ENCODE assay signal across 18 cellular contexts in the genomic region with DNA sequence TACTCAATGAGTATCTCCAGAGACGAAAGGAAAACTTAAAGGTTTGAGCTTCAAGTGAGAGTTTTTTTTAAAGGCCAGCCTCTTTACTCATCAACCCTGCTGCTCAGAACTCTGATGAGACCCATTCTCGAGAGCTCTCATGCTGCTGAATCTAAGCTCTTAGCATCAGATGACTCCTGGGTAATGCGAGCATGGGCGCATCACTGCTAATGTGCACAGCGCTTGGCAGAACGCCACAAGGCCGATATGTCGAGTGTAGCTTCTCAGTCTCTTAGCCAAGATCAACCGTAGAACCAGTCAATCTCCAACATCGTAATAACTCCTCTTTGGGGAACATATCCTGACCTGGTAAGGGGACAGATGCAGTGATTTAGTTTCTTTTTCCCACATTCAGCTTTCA. TPM values are rescaled to one million over a fixed set of nuclear protein-coding genes. Genes with fewer than 3 reads are reported as not detected.
DNase-seq lines count a peak whose midpoint lies in the region; ATAC-seq and TF ChIP-seq lines count a peak whose summit lies in the region.
"Had no signal": no experiment of that assay in that cellular context is flagged by ENCODE, and none has a peak within 500 bp of the region (broad histone marks: within the 10 kb centered on the region; RNA-seq: fewer than 3 reads in every experiment).

No MANE protein-coding gene starts in this region.

- no peak overlapping the region for H3K27ac ChIP-seq in HEK293 (ENCODE audit: extremely low read depth, low read depth, low read length)
- H3K27ac ChIP-seq: parathyroid adenoma, RWPE1, suprapubic skin, WERI-Rb-1 had no signal

- TF ChIP-seq CTCF in HEK293 (tag by site-specific recombination; IDR thresholded peaks at IDR 0.05) = no peak
- TF ChIP-seq CTCF in fibroblast of mammary gland (conservative IDR thresholded peaks at IDR 0.05; ENCODE audit: control insufficient read depth, insufficient read depth, low read depth, low read length) = no peak
- no peak for TF ChIP-seq CTCF in Calu3 (IDR thresholded peaks at IDR 0.05; ENCODE audit: unreplicated experiment)

- H3K36me3 Mint-ChIP-seq in Calu3 (ENCODE audit: insufficient read depth, unreplicated experiment) = no peaks in the 10 kb centered on the region
- no peaks in the 10 kb centered on the region for H3K36me3 Mint-ChIP-seq in activated T-cell treated with anti-CD3 and anti-CD28 coated beads, Interleukin-2, amount 50 U/mL, for 24 hours (ENCODE audit: low read depth)
- H3K36me3 Mint-ChIP-seq: activated naive CD8-positive, alpha-beta T cell; naive B cell had no signal

- no TSS peak for BruUV-seq in Calu3 (replicated peaks; lab: Mats Ljungman, UMichigan)

- no peak for ATAC-seq in sciatic nerve
- ATAC-seq: esophagus mucosa had no signal

- CTCF ChIA-PET in HEK293 (lab: Yijun Ruan, JAX) = no interaction called here
- CTCF ChIA-PET in Calu3 (lab: Charles Lee) = interaction anchor here (0.5 kb wide), 1 partner anchor 211 kb away, joined by 3 read pairs; no protein-coding TSS in a partner anchor

- POLR2A ChIA-PET in HEK293 (lab: Yijun Ruan, JAX) = no interaction called here

- no peak overlapping the region for H3K4me3 ChIP-seq in HEK293 (ENCODE audit: low read depth, low read length)
- H3K4me3 ChIP-seq in fibroblast of mammary gland (ENCODE audit: control insufficient read depth, low read depth, low read length) = no peak overlapping the region
- H3K4me3 ChIP-seq: suprapubic skin had no signal

- peaks cover 49% of the 10 kb centered on the region for H3K27me3 Mint-ChIP-seq in Calu3 (ENCODE audit: unreplicated experiment)
- H3K27me3 Mint-ChIP-seq in activated T-cell treated with anti-CD3 and anti-CD28 coated beads, Interleukin-2, amount 50 U/mL, for 24 hours = peaks cover 45% of the 10 kb centered on the region

- intact Hi-C loops in Calu3 (cut with micrococcal nuclease; ENCODE audit: unreplicated experiment) = no loop called here
- intact Hi-C loops in sciatic nerve (cut with DNase I) = no loop called here

- no peaks in the 10 kb centered on the region for H3K9me3 ChIP-seq in HEK293 (ENCODE audit: control insufficient read depth, insufficient read depth, low read depth, low read length)
- H3K9me3 ChIP-seq: suprapubic skin had no signal

- H3K4me1 ChIP-seq in HEK293 (ENCODE audit: control insufficient read depth, insufficient read depth, low read length) = no peaks in the 10 kb centered on the region
- H3K4me1 ChIP-seq: parathyroid adenoma, suprapubic skin had no signal

- H3K4me1 Mint-ChIP-seq in Calu3 (ENCODE audit: low read depth, unreplicated experiment) = no peaks in the 10 kb centered on the region
- no peaks in the 10 kb centered on the region for H3K4me1 Mint-ChIP-seq in activated T-cell treated with anti-CD3 and anti-CD28 coated beads, Interleukin-2, amount 50 U/mL, for 24 hours (ENCODE audit: low read depth)
- H3K4me1 Mint-ChIP-seq: activated CD4-positive, alpha-beta memory T cell treated with anti-CD3 and anti-CD28 coated beads, Interleukin-2, amount 10 ng/mL, durations not matched to agents 7 days and 5 days; naive B cell had no signal

- H3K27ac Mint-ChIP-seq in Calu3 (ENCODE audit: unreplicated experiment) = no peak overlapping the region
- H3K27ac Mint-ChIP-seq in activated T-cell treated with anti-CD3 and anti-CD28 coated beads, Interleukin-2, amount 50 U/mL, for 24 hours = no peak overlapping the region
- H3K27ac Mint-ChIP-seq: activated CD4-positive, alpha-beta memory T cell treated with anti-CD3 and anti-CD28 coated beads, Interleukin-2, amount 10 ng/mL, durations not matched to agents 7 days and 5 days; activated naive CD8-positive, alpha-beta T cell; naive B cell had no signal

- DNase-seq in NCI-H187 treated with DMSO at 0.1 percent for 48 hours (lab: John Stamatoyannopoulos, UW) (peak; percentile 44), NCI-H524 (lab: John Stamatoyannopoulos, UW) (peak; percentile 98 to 99), fibroblast of mammary gland (ENCODE audit: low read depth) (peak; percentile 5), Calu3 (no peak), sciatic nerve (ENCODE audit: low spot score) (no peak)
- no peak for DNase-seq in activated T-cell treated with anti-CD3 and anti-CD28 coated beads, Interleukin-2, amount 50 U/mL, for 24 hours
- DNase-seq: activated CD4-positive, alpha-beta memory T cell treated with anti-CD3 and anti-CD28 coated beads, Interleukin-2, amount 10 ng/mL, durations not matched to agents 7 days and 5 days; activated T-cell treated with anti-CD3 and anti-CD28 coated beads, Interleukin-2, amount 50 U/mL, for 48 hours; glutamatergic neuron; naive B cell; NK-92 treated with Interleukin-12 subunit alpha and Interleukin-12 subunit beta, amount 100 ng/mL, for 24 hours; WERI-Rb-1 had no signal

- H3K4me3 Mint-ChIP-seq in Calu3 (ENCODE audit: low read depth, unreplicated experiment) = no peak overlapping the region
- H3K4me3 Mint-ChIP-seq in activated T-cell treated with anti-CD3 and anti-CD28 coated beads, Interleukin-2, amount 50 U/mL, for 24 hours = no peak overlapping the region
- H3K4me3 Mint-ChIP-seq: activated CD4-positive, alpha-beta memory T cell treated with anti-CD3 and anti-CD28 coated beads, Interleukin-2, amount 10 ng/mL, durations not matched to agents 7 days and 5 days; activated naive CD8-positive, alpha-beta T cell; naive B cell had no signal

- no peaks in the 10 kb centered on the region for H3K9me3 Mint-ChIP-seq in Calu3 (ENCODE audit: low read depth, unreplicated experiment)
- no peaks in the 10 kb centered on the region for H3K9me3 Mint-ChIP-seq in activated T-cell treated with anti-CD3 and anti-CD28 coated beads, Interleukin-2, amount 50 U/mL, for 24 hours
- H3K9me3 Mint-ChIP-seq: activated CD4-positive, alpha-beta memory T cell treated with anti-CD3 and anti-CD28 coated beads, Interleukin-2, amount 10 ng/mL, durations not matched to agents 7 days and 5 days; naive B cell had no signal

- H3K36me3 ChIP-seq in HEK293 (ENCODE audit: control insufficient read depth in 2 of 2, insufficient read depth in 1 of 2, low read length in 2 of 2) = no peaks in the 10 kb centered on the region
- H3K36me3 ChIP-seq: suprapubic skin, WERI-Rb-1 had no signal

TF ChIP-seq in HEK293, 187 proteins besides CTCF, POLR2A, EP300 and RAD21:
- TF ChIP-seq, protein P1, sequence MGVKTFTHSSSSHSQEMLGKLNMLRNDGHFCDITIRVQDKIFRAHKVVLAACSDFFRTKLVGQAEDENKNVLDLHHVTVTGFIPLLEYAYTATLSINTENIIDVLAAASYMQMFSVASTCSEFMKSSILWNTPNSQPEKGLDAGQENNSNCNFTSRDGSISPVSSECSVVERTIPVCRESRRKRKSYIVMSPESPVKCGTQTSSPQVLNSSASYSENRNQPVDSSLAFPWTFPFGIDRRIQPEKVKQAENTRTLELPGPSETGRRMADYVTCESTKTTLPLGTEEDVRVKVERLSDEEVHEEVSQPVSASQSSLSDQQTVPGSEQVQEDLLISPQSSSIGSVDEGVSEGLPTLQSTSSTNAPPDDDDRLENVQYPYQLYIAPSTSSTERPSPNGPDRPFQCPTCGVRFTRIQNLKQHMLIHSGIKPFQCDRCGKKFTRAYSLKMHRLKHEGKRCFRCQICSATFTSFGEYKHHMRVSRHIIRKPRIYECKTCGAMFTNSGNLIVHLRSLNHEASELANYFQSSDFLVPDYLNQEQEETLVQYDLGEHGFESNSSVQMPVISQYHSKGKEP (tag by site-specific recombination; IDR thresholded peaks at IDR 0.05) = peak; percentile 35; the same call in 1 of the 2 replicates
- TF ChIP-seq, protein P2, sequence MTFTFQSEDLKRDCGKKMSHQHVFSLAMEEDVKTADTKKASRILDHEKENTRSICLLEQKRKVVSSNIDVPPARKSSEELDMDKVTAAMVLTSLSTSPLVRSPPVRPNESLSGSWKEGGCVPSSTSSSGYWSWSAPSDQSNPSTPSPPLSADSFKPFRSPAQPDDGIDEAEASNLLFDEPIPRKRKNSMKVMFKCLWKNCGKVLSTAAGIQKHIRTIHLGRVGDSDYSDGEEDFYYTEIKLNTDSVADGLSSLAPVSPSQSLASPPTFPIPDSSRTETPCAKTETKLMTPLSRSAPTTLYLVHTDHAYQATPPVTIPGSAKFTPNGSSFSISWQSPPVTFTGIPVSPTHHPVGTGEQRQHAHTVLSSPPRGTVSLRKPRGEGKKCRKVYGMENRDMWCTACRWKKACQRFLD (tag by site-specific recombination; IDR thresholded peaks at IDR 0.05) = no peak
- TF ChIP-seq, protein P3, sequence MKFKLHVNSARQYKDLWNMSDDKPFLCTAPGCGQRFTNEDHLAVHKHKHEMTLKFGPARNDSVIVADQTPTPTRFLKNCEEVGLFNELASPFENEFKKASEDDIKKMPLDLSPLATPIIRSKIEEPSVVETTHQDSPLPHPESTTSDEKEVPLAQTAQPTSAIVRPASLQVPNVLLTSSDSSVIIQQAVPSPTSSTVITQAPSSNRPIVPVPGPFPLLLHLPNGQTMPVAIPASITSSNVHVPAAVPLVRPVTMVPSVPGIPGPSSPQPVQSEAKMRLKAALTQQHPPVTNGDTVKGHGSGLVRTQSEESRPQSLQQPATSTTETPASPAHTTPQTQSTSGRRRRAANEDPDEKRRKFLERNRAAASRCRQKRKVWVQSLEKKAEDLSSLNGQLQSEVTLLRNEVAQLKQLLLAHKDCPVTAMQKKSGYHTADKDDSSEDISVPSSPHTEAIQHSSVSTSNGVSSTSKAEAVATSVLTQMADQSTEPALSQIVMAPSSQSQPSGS (tag by site-specific recombination; IDR thresholded peaks at IDR 0.05; ENCODE audit: low read depth) = no peak

RNA-seq across cellular contexts. Expression of a gene that starts 30.1 kb away (rescaled TPM):
- total RNA-seq in Calu3 (2022) = 3.2 and 4.3 TPM in 2 replicates
- 49.3 TPM for total RNA-seq in sciatic nerve

Comparison
In these comparisons a context has a peak if more than half of its experiments do, and no peak if none do; other contexts are left out.
1. DNase-seq: peak in NCI-H187 treated with DMSO at 0.1 percent for 48 hours (single experiment), NCI-H524 (2 of 2) and fibroblast of mammary gland (single experiment); none in Calu3 (single experiment), sciatic nerve (single experiment) and activated T-cell treated with anti-CD3 and anti-CD28 coated beads, Interleukin-2, amount 50 U/mL, for 24 hours (single experiment).